ENCODE assay signal across 22 cellular contexts in genomic region chr22:40749006-40749405, GRCh38.
"Had no signal": no experiment of that assay in that cellular context is flagged by ENCODE, and none has a peak within 500 bp of the region (broad histone marks: within the 10 kb centered on the region; RNA-seq: fewer than 3 reads in every experiment).

No MANE protein-coding gene starts in this region.

- H3K27me3 ChIP-seq: left lung, stomach, tibial artery, upper lobe of left lung had no signal

- DNase-seq: dermis blood vessel endothelial cell; effector memory CD4-positive, alpha-beta T cell; erythroblast; head of caudate nucleus; kidney; left lung; mesenchymal stem cell; midbrain; naive thymus-derived CD4-positive, alpha-beta T cell; stimulated activated CD4-positive, alpha-beta T cell treated with anti-CD3 and anti-CD28 coated beads, Interleukin-2, amount 100 ng/mL, for 24 hours; stimulated activated CD4-positive, alpha-beta T cell treated with anti-CD3 and anti-CD28 coated beads, Interleukin-4, amount 100 ng/mL, for 24 hours; stimulated activated naive CD4-positive, alpha-beta T cell treated with Interleukin-2 at 50 U/mL for 16 hours; stomach; tibial artery had no signal

- H3K36me3 Mint-ChIP-seq: stimulated activated effector memory CD8-positive, alpha-beta T cell treated with anti-CD3 and anti-CD28 coated beads, Interleukin-12 subunit alpha, Interleukin-12 subunit beta, amount 100 ng/mL, for 72 hours had no signal

- H2AFZ ChIP-seq: parathyroid adenoma had no signal

- H3K4me3 Mint-ChIP-seq: naive thymus-derived CD4-positive, alpha-beta T cell; nephron; stimulated activated effector memory CD8-positive, alpha-beta T cell treated with anti-CD3 and anti-CD28 coated beads, Interleukin-12 subunit alpha, Interleukin-12 subunit beta, amount 100 ng/mL, for 72 hours had no signal

- H3K9ac ChIP-seq: parathyroid adenoma had no signal

- ATAC-seq: left lung; naive thymus-derived CD4-positive, alpha-beta T cell; sciatic nerve; stimulated activated effector memory CD8-positive, alpha-beta T cell treated with anti-CD3 and anti-CD28 coated beads, Interleukin-12 subunit alpha, Interleukin-12 subunit beta, amount 100 ng/mL, for 72 hours had no signal

- H3K79me2 ChIP-seq: parathyroid adenoma had no signal

- H3K9me3 Mint-ChIP-seq: nephron; stimulated activated effector memory CD8-positive, alpha-beta T cell treated with anti-CD3 and anti-CD28 coated beads, Interleukin-12 subunit alpha, Interleukin-12 subunit beta, amount 100 ng/mL, for 72 hours had no signal

- H3K4me3 ChIP-seq: coronary artery, left lung, stomach, tibial artery, upper lobe of left lung had no signal

- H3K27me3 Mint-ChIP-seq: progenitor cell of endocrine pancreas had no signal

- H3K4me1 ChIP-seq: left lung, parathyroid adenoma, stomach, tibial artery, upper lobe of left lung had no signal

- H3K27ac ChIP-seq: coronary artery, left lung, neutrophil, parathyroid adenoma, stomach, tibial artery, upper lobe of left lung had no signal

- H3K36me3 ChIP-seq: left lung, neutrophil, stomach, tibial artery, upper lobe of left lung had no signal

- H3K9me3 ChIP-seq: neutrophil, upper lobe of left lung had no signal

- H3K4me1 Mint-ChIP-seq: stimulated activated effector memory CD8-positive, alpha-beta T cell treated with anti-CD3 and anti-CD28 coated beads, Interleukin-12 subunit alpha, Interleukin-12 subunit beta, amount 100 ng/mL, for 72 hours had no signal

- H3K27ac Mint-ChIP-seq: progenitor cell of endocrine pancreas; stimulated activated effector memory CD8-positive, alpha-beta T cell treated with anti-CD3 and anti-CD28 coated beads, Interleukin-12 subunit alpha, Interleukin-12 subunit beta, amount 100 ng/mL, for 72 hours had no signal
